Comparison of ENCODE assay signal across 8 cellular contexts in the genomic region with DNA sequence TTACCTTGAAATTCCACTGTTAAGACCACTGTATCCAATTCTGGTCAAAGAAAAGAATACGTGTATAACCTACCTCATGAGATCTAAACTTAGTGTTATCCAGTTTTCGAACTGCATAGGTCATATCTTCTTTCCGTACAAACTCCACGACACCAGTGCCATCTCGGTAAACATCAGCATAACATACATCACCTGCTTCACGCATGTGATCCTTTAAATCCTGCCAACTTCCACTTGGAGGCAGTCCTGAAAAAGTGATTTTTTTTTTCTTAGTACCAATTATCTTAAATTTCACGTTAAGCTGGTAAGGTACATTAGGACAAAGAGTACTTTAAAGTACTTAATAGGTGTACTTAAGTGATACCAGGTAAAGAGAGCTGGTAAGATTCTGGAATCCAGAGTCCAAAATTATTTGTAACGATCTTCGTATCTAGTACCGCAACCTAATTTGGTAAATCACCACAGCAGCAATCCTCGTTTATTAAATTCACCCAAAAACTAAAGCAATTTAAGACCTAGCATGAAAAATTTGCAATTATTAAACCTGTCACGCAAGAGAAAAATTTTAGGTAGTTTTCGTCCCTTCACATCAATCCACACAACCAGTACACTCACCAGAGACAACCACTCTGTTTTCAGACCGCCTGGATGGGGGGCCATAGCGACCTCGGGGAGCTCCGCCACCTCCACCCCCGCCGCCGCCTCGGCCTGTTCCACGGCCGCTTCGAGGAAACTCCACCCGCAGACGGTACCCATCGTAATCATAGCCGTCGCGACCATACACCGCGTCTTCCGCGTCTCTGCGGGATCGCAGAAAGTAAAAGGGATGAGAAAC. TPM values are rescaled to one million over a fixed set of nuclear protein-coding genes. Genes with fewer than 3 reads are reported as not detected.
A peak's percentile ranks its signal among the peaks of the same experiment; 100 is the strongest.
DNase-seq lines count a peak whose midpoint lies in the region; ATAC-seq, FAIRE-seq and TF ChIP-seq lines count a peak whose summit lies in the region.

No MANE protein-coding gene starts in this region.

- peaks cover 17% of the 10 kb centered on the region for H3K27me3 Mint-ChIP-seq in GM23338 (ENCODE audit: insufficient read depth, low read depth, poor library complexity)
- no peaks in the 10 kb centered on the region for H3K27me3 Mint-ChIP-seq in T-helper 1 cell treated with Interleukin-12 subunit alpha and Interleukin-12 subunit beta and Interleukin-4 antibody, amounts not matched to agents 30 μg/mL and 1 μg/mL, for 36 hours (ENCODE audit: low read depth)

- H3K27me3 ChIP-seq in GM23338 (ENCODE audit: insufficient read depth) (no peaks in the 10 kb centered on the region), small intestine (ENCODE audit: control insufficient read depth in 2 of 2, insufficient read depth in 2 of 2, low read length in 2 of 2) (no peaks in the 10 kb centered on the region)

- FAIRE-seq in small intestine (lab: Jason Lieb, UNC): no peak

- peaks cover 75% of the 10 kb centered on the region for H3K36me3 Mint-ChIP-seq in GM23338 (ENCODE audit: low read depth)
- H3K36me3 Mint-ChIP-seq in T-helper 1 cell treated with Interleukin-12 subunit alpha and Interleukin-12 subunit beta and Interleukin-4 antibody, amounts not matched to agents 30 μg/mL and 1 μg/mL, for 36 hours (ENCODE audit: low read depth): peaks cover 46% of the 10 kb centered on the region

- H3K4me1 ChIP-seq in GM23338 (ENCODE audit: insufficient read depth) (peaks cover 18% of the 10 kb centered on the region), small intestine (ENCODE audit: control insufficient read depth in 2 of 2, insufficient read depth in 1 of 2, low read depth in 1 of 2, low read length in 1 of 2) (peaks cover 0 to 8% of the 10 kb centered on the region in 2 donors)

- peaks cover 56% of the 10 kb centered on the region for H3K79me2 ChIP-seq in GM23338 (replicated peaks; ENCODE audit: insufficient read depth)

- H3K4me3 ChIP-seq in GM23338: peak overlapping the region; percentile 94
- peak overlapping the region; percentile 97 for H3K4me3 ChIP-seq in fibroblast of villous mesenchyme (ENCODE audit: low read depth, low read length)
- peak overlapping the region; percentile 69 to 99 for H3K4me3 ChIP-seq in small intestine (ENCODE audit: low read depth in 1 of 2, low read length in 2 of 2)

- peak overlapping the region; percentile 100 for H3K4me3 Mint-ChIP-seq in GM23338
- H3K4me3 Mint-ChIP-seq in T-helper 1 cell treated with Interleukin-12 subunit alpha and Interleukin-12 subunit beta and Interleukin-4 antibody, amounts not matched to agents 30 μg/mL and 1 μg/mL, for 36 hours: peak overlapping the region; percentile 98

- H3K36me3 ChIP-seq in GM23338 (ENCODE audit: insufficient read depth) (peaks cover 33% of the 10 kb centered on the region), small intestine (ENCODE audit: control insufficient read depth in 2 of 2, insufficient read depth in 2 of 2, low read length in 2 of 2) (peaks cover 8 to 13% of the 10 kb centered on the region in 2 donors)

- peak overlapping the region; percentile 96 for H3K4me2 ChIP-seq in GM23338

- DNase-seq in GM23338 (ENCODE audit: low spot score) (no peak), fibroblast of villous mesenchyme (ENCODE audit: low read depth) (no peak), small intestine (no peak), amygdala (lab: John Stamatoyannopoulos, UW) (no peak), NCI-H1105 (lab: John Stamatoyannopoulos, UW) (no peak)

- H3F3A ChIP-seq in GM23338 (replicated peaks; ENCODE audit: low read depth): peaks cover 21% of the 10 kb centered on the region; the same call in 1 of the 2 replicates

- H3K9me3 ChIP-seq in small intestine (ENCODE audit: control insufficient read depth, low read depth): no peaks in the 10 kb centered on the region

- H3K27ac ChIP-seq in GM23338 (ENCODE audit: low read depth): peak overlapping the region; percentile 100
- peak overlapping the region; percentile 93 to 100 for H3K27ac ChIP-seq in small intestine (ENCODE audit: low read depth in 1 of 2, low read length in 1 of 2)

- H3K9me3 Mint-ChIP-seq in GM23338: peaks cover 6% of the 10 kb centered on the region; the same call in 2 of the 3 replicates
- H3K9me3 Mint-ChIP-seq in T-helper 1 cell treated with Interleukin-12 subunit alpha and Interleukin-12 subunit beta and Interleukin-4 antibody, amounts not matched to agents 30 μg/mL and 1 μg/mL, for 36 hours: no peaks in the 10 kb centered on the region

- peaks cover 25% of the 10 kb centered on the region for H4K20me1 ChIP-seq in GM23338 (replicated peaks; ENCODE audit: insufficient read depth)

- 0 to 3% (median 1%) methylated on average over 36 of the region's 36 CpGs for WGBS in small intestine, 3 donors

- ATAC-seq in GM23338 (no peak), GM19463 (IDR thresholded peaks at IDR 0.05; ENCODE audit: unreplicated experiment) (no peak), GM18511 (IDR thresholded peaks at IDR 0.05; ENCODE audit: unreplicated experiment) (no peak)

- peak overlapping the region; percentile 100 for H3K27ac Mint-ChIP-seq in GM23338
- H3K27ac Mint-ChIP-seq in T-helper 1 cell treated with Interleukin-12 subunit alpha and Interleukin-12 subunit beta and Interleukin-4 antibody, amounts not matched to agents 30 μg/mL and 1 μg/mL, for 36 hours: peak overlapping the region; percentile 98

- no peak for TF ChIP-seq CTCF in GM23338 (conservative IDR thresholded peaks at IDR 0.05; ENCODE audit: low read depth in 2 of 2)
- TF ChIP-seq CTCF in fibroblast of villous mesenchyme (IDR thresholded peaks at IDR 0.05; ENCODE audit: insufficient read depth, low read depth, low read length): no peak

- peaks cover 36% of the 10 kb centered on the region for H3K4me1 Mint-ChIP-seq in GM23338
- peaks cover 40% of the 10 kb centered on the region for H3K4me1 Mint-ChIP-seq in T-helper 1 cell treated with Interleukin-12 subunit alpha and Interleukin-12 subunit beta and Interleukin-4 antibody, amounts not matched to agents 30 μg/mL and 1 μg/mL, for 36 hours (ENCODE audit: low read depth)

- H3K9me2 ChIP-seq in GM23338 (ENCODE audit: insufficient read depth): no peaks in the 10 kb centered on the region

- no peak overlapping the region for H2AFZ ChIP-seq in GM23338

RNA-seq across cellular contexts. Expression of a gene that starts 1.1 kb away (rescaled TPM):
- total RNA-seq in GM23338 (2014; rRNA removed; shearing (Covaris generic)): 584 and 639 TPM in 2 replicates
- polyA plus RNA-seq in GM23338 (2016; fragmentation: Nextera tagmentation; extraction: Ambion mirVana) (373 and 413 TPM in 2 replicates), small intestine (100 to 1,000 TPM in 1 of 3 donors, 10 to 100 TPM in 2; 62.7 to 141 (median 71.8) TPM)
- 330 and 434 TPM in 2 replicates for total RNA-seq in fibroblast of villous mesenchyme

RNA-seq across cellular contexts. Expression of a gene that starts 17.9 kb away (rescaled TPM):
- total RNA-seq in GM23338 (2014; rRNA removed; shearing (Covaris generic)): 67.7 and 74.6 TPM in 2 replicates
- polyA plus RNA-seq in GM23338 (2016; fragmentation: Nextera tagmentation; extraction: Ambion mirVana): 34.8 and 36.0 TPM in 2 replicates
- 40.3 and 51.8 TPM in 2 replicates for total RNA-seq in fibroblast of villous mesenchyme
- 10 to 100 TPM; 11.4 to 25.6 (median 11.9) TPM for polyA plus RNA-seq in small intestine

RNA-seq across cellular contexts. Expression of a gene that starts 50.7 kb away (rescaled TPM):
- 3.0 and 3.3 TPM in 2 replicates for total RNA-seq in GM23338 (2014; rRNA removed; shearing (Covaris generic))
- polyA plus RNA-seq in GM23338 (2016; fragmentation: Nextera tagmentation; extraction: Ambion mirVana): 7.7 and 11.3 TPM in 2 replicates
- 21.6 and 22.9 TPM in 2 replicates for total RNA-seq in fibroblast of villous mesenchyme
- polyA plus RNA-seq in small intestine: 10 to 100 TPM in 1 of 3 donors, 1 to 10 TPM in 2; 1.6 to 14.9 (median 6.8) TPM
